Comparison of ENCODE assay signal across 7 cellular contexts in the genomic region with DNA sequence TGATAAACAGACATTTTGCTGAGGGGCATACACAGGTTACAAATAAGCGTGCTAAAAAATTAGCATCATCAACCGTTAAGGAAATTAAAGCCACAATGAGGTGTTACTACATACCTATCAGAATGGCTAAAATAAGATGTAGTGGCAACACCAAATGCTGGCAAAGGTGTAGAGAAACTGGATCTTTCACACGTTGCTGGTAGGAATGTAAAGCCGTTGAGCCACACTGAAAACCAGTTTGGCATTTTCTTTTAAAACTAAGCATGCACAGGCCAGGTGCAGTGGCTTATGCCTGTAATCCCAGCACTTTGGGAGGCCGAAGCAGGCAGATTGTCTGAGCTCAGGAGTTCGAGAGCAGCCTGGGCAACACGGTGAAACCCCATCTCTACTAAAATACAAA.
"Had no signal": no experiment of that assay in that cellular context is flagged by ENCODE, and none has a peak within 500 bp of the region (broad histone marks: within the 10 kb centered on the region; RNA-seq: fewer than 3 reads in every experiment).

No MANE protein-coding gene starts in this region.

- DNase-seq: GDM1, GF-D8 had no signal

- FAIRE-seq: G401.6, GM12878, GM12891, GM12892, GM18507 had no signal

- H3K4me3 ChIP-seq: GM12878 had no signal

- ATAC-seq: GM12878 had no signal
